8 cellular contexts compared by ENCODE assay signal in the genomic region with DNA sequence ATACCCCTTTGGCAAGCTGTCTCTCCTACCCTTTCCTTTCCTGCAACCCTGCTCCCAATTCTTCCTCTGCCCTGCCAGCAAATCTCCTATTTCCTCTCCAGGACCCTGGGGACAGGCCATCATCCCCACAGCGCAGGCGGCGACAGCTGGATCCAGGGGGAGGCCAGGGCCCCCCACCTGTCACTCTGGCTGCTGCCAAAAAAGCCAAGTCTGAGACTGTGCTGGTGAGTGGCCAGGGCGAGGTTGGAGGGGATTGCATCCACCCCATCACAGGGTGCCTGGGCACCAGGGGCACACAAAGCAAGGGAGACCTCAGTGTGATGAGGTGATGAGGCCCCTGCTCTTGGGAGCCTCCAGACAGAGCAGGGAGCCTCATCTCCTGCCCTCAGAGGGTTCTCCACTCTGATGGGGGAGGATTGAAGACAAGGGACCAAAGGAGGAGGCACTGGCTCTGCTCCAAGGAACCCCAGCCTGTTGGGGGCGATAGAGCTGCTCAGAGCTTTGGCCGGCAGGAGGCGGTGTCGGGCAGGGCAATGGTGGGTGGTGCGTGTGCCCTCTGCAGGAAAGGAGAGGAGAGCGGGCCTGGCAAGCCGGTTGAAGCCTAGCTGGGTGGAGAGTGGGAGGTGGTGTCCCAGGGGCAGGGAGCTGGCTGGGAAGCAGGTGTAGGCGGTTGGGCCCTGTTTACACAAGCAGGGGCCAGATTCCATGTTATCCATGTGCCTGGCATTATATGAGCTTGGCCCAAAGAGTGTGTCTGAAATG. TPM values are rescaled to one million over a fixed set of nuclear protein-coding genes. Genes with fewer than 3 reads are reported as not detected.
DNase-seq lines count a peak whose midpoint lies in the region; FAIRE-seq and TF ChIP-seq lines count a peak whose summit lies in the region.

No MANE protein-coding gene starts in this region.

- H3K27ac ChIP-seq in kidney (ENCODE audit: low read depth in 2 of 2, low read length in 2 of 2), result peak overlapping the region in 1 of 2 donors; percentile 60
- no peak overlapping the region for H3K27ac ChIP-seq in vagina

- TF ChIP-seq CTCF in kidney (IDR thresholded peaks at IDR 0.05; ENCODE audit: borderline replicate concordance, extremely low read depth, insufficient read depth) (peak; percentile 35), vagina (IDR thresholded peaks at IDR 0.05) (no peak)

- no peak for FAIRE-seq in kidney (lab: Jason Lieb, UNC)

- CTCF ChIA-PET in activated CD4-positive, alpha-beta memory T cell treated with anti-CD3 and anti-CD28 coated beads, Interleukin-2, amount 10 ng/mL, durations not matched to agents 7 days and 5 days (lab: Charles Lee), result interaction anchor here (0.6 to 3.1 kb wide), 5 partner anchors 10 to 52 kb away, joined by 3 to 10 read pairs (median 5); partner anchors contain the start of gene ITGA3

- H3K9me3 ChIP-seq in kidney (ENCODE audit: control insufficient read depth in 1 of 2, low read length in 2 of 2), result no peaks in the 10 kb centered on the region
- no peaks in the 10 kb centered on the region for H3K9me3 ChIP-seq in vagina

- POLR2A ChIA-PET in activated CD4-positive, alpha-beta memory T cell treated with anti-CD3 and anti-CD28 coated beads, Interleukin-2, amount 10 ng/mL, durations not matched to agents 7 days and 5 days (lab: Charles Lee), result no interaction called here

- no peaks in the 10 kb centered on the region for H3K36me3 Mint-ChIP-seq in activated CD4-positive, alpha-beta memory T cell treated with anti-CD3 and anti-CD28 coated beads, Interleukin-2, amount 10 ng/mL, durations not matched to agents 7 days and 5 days (ENCODE audit: low read depth)

- H3K4me3 ChIP-seq in kidney (ENCODE audit: low read length in 2 of 2) (no peak overlapping the region), vagina (no peak overlapping the region)

- intact Hi-C loops in kidney (cut with DNase I) (loop anchor here (10.0 kb wide), 1 partner anchor 55 kb away; no protein-coding TSS in a partner anchor), vagina (cut with DNase I) (no loop called here)

- no peaks in the 10 kb centered on the region for H3K27me3 ChIP-seq in vagina

- H3K36me3 ChIP-seq in kidney (ENCODE audit: control insufficient read depth in 1 of 2, insufficient read depth in 2 of 2, low read length in 2 of 2) (peaks cover 29 to 59% of the 10 kb centered on the region in 2 donors), vagina (peaks cover 0 to 29% of the 10 kb centered on the region in 2 donors)

- H3K9me3 Mint-ChIP-seq in activated CD4-positive, alpha-beta memory T cell treated with anti-CD3 and anti-CD28 coated beads, Interleukin-2, amount 10 ng/mL, durations not matched to agents 7 days and 5 days, result no peaks in the 10 kb centered on the region

- no peak overlapping the region for H3K4me3 Mint-ChIP-seq in activated CD4-positive, alpha-beta memory T cell treated with anti-CD3 and anti-CD28 coated beads, Interleukin-2, amount 10 ng/mL, durations not matched to agents 7 days and 5 days

- DNase-seq in CMK (ENCODE audit: low read depth), result peak; percentile 59
- peak; percentile 86 for DNase-seq in KBM-7
- DNase-seq in activated CD4-positive, alpha-beta memory T cell treated with anti-CD3 and anti-CD28 coated beads, Interleukin-2, amount 10 ng/mL, durations not matched to agents 7 days and 5 days, result peak; percentile 38
- no peak for DNase-seq in kidney
- DNase-seq in effector CD4-positive, alpha-beta T cell, result no peak
- no peak for DNase-seq in NCI-H774 (lab: John Stamatoyannopoulos, UW)
- DNase-seq in mucosa of gallbladder (ENCODE audit: low spot score), result no peak
- DNase-seq in vagina (ENCODE audit: extremely low spot score in 2 of 2), result no peak

- in situ Hi-C loops in KBM-7 (cut with MboI; ENCODE audit: low pct_unique_long_range_greater_than_20kb, low sequenced_read_pairs), result no loop called here

- no peak overlapping the region for H3K27ac Mint-ChIP-seq in activated CD4-positive, alpha-beta memory T cell treated with anti-CD3 and anti-CD28 coated beads, Interleukin-2, amount 10 ng/mL, durations not matched to agents 7 days and 5 days

- H3K4me1 Mint-ChIP-seq in activated CD4-positive, alpha-beta memory T cell treated with anti-CD3 and anti-CD28 coated beads, Interleukin-2, amount 10 ng/mL, durations not matched to agents 7 days and 5 days, result no peaks in the 10 kb centered on the region

- H3K9ac ChIP-seq in kidney (ENCODE audit: low read length in 2 of 2), result no peak overlapping the region

- H3K4me1 ChIP-seq in kidney (ENCODE audit: control insufficient read depth in 1 of 2, insufficient read depth in 1 of 2, low read depth in 1 of 2, low read length in 2 of 2), result peaks cover 0 to 7% of the 10 kb centered on the region in 2 donors
- no peaks in the 10 kb centered on the region for H3K4me1 ChIP-seq in vagina

- H3K27me3 Mint-ChIP-seq in activated CD4-positive, alpha-beta memory T cell treated with anti-CD3 and anti-CD28 coated beads, Interleukin-2, amount 10 ng/mL, durations not matched to agents 7 days and 5 days, result no peaks in the 10 kb centered on the region

- no peak for TF ChIP-seq POLR2A in vagina (IDR thresholded peaks at IDR 0.05)

RNA-seq across cellular contexts. Expression of gene PDK2, which starts 15.6 kb away (rescaled TPM):
- 10 to 100 TPM; 19.6 to 23.4 TPM for total RNA-seq in activated CD4-positive, alpha-beta memory T cell treated with anti-CD3 and anti-CD28 coated beads, Interleukin-2, amount 10 ng/mL, durations not matched to agents 7 days and 5 days
- total RNA-seq in kidney (41.9 TPM), mucosa of gallbladder (64.7 TPM), vagina (44.4 TPM)
- 121 TPM for polyA plus RNA-seq in kidney (ENCODE audit: insufficient read depth, low read depth, low replicate concordance)

RNA-seq across cellular contexts. Expression of gene ITGA3, which starts 23.6 kb away (rescaled TPM):
- 10 to 100 TPM; 12.5 to 13.4 TPM for total RNA-seq in activated CD4-positive, alpha-beta memory T cell treated with anti-CD3 and anti-CD28 coated beads, Interleukin-2, amount 10 ng/mL, durations not matched to agents 7 days and 5 days
- total RNA-seq in kidney (367 TPM), mucosa of gallbladder (134 TPM), vagina (50.8 TPM)
- 117 TPM for polyA plus RNA-seq in kidney (ENCODE audit: insufficient read depth, low read depth, low replicate concordance)

RNA-seq across cellular contexts. Expression of gene SAMD14, which starts 50.4 kb away (rescaled TPM):
- total RNA-seq in activated CD4-positive, alpha-beta memory T cell treated with anti-CD3 and anti-CD28 coated beads, Interleukin-2, amount 10 ng/mL, durations not matched to agents 7 days and 5 days, result 1 to 10 TPM in 1 of 2 experiments, under 1 TPM in 1; 0.68 to 1.3 TPM
- total RNA-seq in kidney, result 5.0 TPM
- 3.7 TPM for polyA plus RNA-seq in kidney (ENCODE audit: insufficient read depth, low read depth, low replicate concordance)
- total RNA-seq in mucosa of gallbladder, result 8.8 TPM
- 4.4 TPM for total RNA-seq in vagina

Comparison
In these comparisons a context has a peak if more than half of its experiments do, and no peak if none do; other contexts are left out.
1. DNase-seq: peak in CMK (single experiment), KBM-7 (single experiment) and activated CD4-positive, alpha-beta memory T cell treated with anti-CD3 and anti-CD28 coated beads, Interleukin-2, amount 10 ng/mL, durations not matched to agents 7 days and 5 days (single experiment); none in kidney (single experiment), effector CD4-positive, alpha-beta T cell (single experiment), NCI-H774 (single experiment), mucosa of gallbladder (single experiment) and vagina (0 of 2).